24 cellular contexts compared by ENCODE assay signal in the genomic region with DNA sequence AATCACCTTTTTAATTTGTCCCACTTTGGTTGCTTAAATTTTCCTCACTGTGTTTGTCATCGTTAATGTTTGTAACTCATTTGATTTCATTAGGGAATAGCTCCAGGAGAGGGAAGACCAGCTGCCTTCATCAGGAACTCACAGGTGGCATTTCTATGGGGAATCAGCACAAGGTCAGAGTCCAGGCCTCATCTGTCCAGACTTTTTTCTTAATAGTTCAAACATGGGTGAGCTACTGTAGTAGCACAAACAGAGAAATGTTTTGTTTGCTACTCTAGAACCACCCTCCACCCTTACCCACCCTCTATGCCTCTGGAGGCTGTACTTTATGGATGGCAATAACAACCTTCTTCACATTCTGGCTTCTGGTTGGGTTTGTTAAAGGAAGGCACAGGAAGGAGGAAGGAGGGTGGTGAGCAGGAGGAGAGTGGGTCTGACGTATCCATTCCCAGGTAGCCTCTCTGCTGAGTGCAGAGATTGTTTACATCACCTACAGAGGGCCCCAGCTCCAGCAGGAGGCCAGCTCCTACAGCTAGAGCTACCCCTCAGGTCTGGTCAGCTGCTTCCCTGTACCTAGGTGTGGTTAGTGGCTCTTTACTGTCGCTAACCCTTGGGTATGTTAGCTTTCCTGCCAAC. TPM values are rescaled to one million over a fixed set of nuclear protein-coding genes. Genes with fewer than 3 reads are reported as not detected.
"Had no signal": no experiment of that assay in that cellular context is flagged by ENCODE, and none has a peak within 500 bp of the region (broad histone marks: within the 10 kb centered on the region; RNA-seq: fewer than 3 reads in every experiment).

No MANE protein-coding gene starts in this region.

- FAIRE-seq: frontal cortex, kidney had no signal

- H3K9me3 Mint-ChIP-seq: activated B cell treated with CpG ODN at 0.5 μM for 24 hours had no signal

- H3K36me3 ChIP-seq: heart right ventricle, ovary, thoracic aorta, vagina had no signal

- H3K9me3 ChIP-seq: ovary, thoracic aorta, vagina had no signal

- H3K4me1 ChIP-seq: vagina had no signal

- H3K27ac Mint-ChIP-seq: activated B cell treated with CpG ODN at 0.5 μM for 24 hours; activated naive CD4-positive, alpha-beta T cell treated with anti-CD3 and anti-CD28 coated beads for 36 hours; activated T-helper 17 cell treated with anti-CD3 and anti-CD28 coated beads, Interleukin-2, amount 50 U/mL, for 72 hours; T-helper 1 cell treated with Interleukin-12 subunit alpha and Interleukin-12 subunit beta and Interleukin-4 antibody, amounts not matched to agents 30 μg/mL and 1 μg/mL, for 36 hours had no signal

- ATAC-seq: activated T-helper 17 cell treated with anti-CD3 and anti-CD28 coated beads, Interleukin-2, amount 50 U/mL, for 72 hours; heart right ventricle; stimulated activated naive CD8-positive, alpha-beta T cell treated with anti-CD3 and anti-CD28 coated beads, Interleukin-15, amount 100 ng/mL, for 72 hours had no signal

- H3K27me3 ChIP-seq: ovary, vagina had no signal

- H3K4me3 Mint-ChIP-seq: activated B cell treated with CpG ODN at 0.5 μM for 24 hours; activated naive CD4-positive, alpha-beta T cell treated with anti-CD3 and anti-CD28 coated beads for 36 hours; activated T-helper 17 cell treated with anti-CD3 and anti-CD28 coated beads, Interleukin-2, amount 50 U/mL, for 72 hours; stimulated activated naive CD8-positive, alpha-beta T cell treated with anti-CD3 and anti-CD28 coated beads, Interleukin-15, amount 100 ng/mL, for 72 hours; T-helper 1 cell treated with Interleukin-12 subunit alpha and Interleukin-12 subunit beta and Interleukin-4 antibody, amounts not matched to agents 30 μg/mL and 1 μg/mL, for 36 hours had no signal

- DNase-seq: activated B cell treated with CpG ODN at 0.5 μM for 24 hours; activated CD4-positive, alpha-beta T cell treated with anti-CD3 and anti-CD28 coated beads, Interleukin-2, amount 50 U/mL, for 1 hour; activated naive CD4-positive, alpha-beta T cell treated with anti-CD3 and anti-CD28 coated beads for 36 hours; activated T-cell treated with anti-CD3 and anti-CD28 coated beads for 4 hours; caudate nucleus; cortex of kidney; effector CD8-positive, alpha-beta T cell; heart right ventricle; kidney; mammary epithelial cell; ovary; stimulated activated CD4-positive, alpha-beta T cell treated with anti-CD3 and anti-CD28 coated beads, Interleukin-15, amount 100 ng/mL, for 24 hours; stimulated activated CD4-positive, alpha-beta T cell treated with anti-CD3 and anti-CD28 coated beads, Interleukin-4, amount 100 ng/mL, for 4 hours; stimulated activated naive CD8-positive, alpha-beta T cell treated with anti-CD3 and anti-CD28 coated beads, Interleukin-15, amount 100 ng/mL, for 72 hours had no signal

- H3K27ac ChIP-seq: heart right ventricle, ovary, thoracic aorta, vagina had no signal

- H3K4me1 Mint-ChIP-seq: activated B cell treated with CpG ODN at 0.5 μM for 24 hours; activated T-helper 17 cell treated with anti-CD3 and anti-CD28 coated beads, Interleukin-2, amount 50 U/mL, for 72 hours; stimulated activated naive CD8-positive, alpha-beta T cell treated with anti-CD3 and anti-CD28 coated beads, Interleukin-15, amount 100 ng/mL, for 72 hours had no signal

- H3K4me3 ChIP-seq: heart right ventricle, ovary, thoracic aorta, vagina had no signal

RNA-seq across cellular contexts. Expression of gene TEDDM1, which starts 8.1 kb away (rescaled TPM):
- total RNA-seq: activated B cell treated with CpG ODN at 0.5 μM for 24 hours; activated CD8-positive, alpha-beta memory T cell treated with anti-CD3 and anti-CD28 coated beads for 36 hours; activated naive CD4-positive, alpha-beta T cell treated with anti-CD3 and anti-CD28 coated beads for 36 hours; activated T-helper 17 cell treated with anti-CD3 and anti-CD28 coated beads, Interleukin-2, amount 50 U/mL, for 72 hours; fibroblast of lung; frontal cortex; heart right ventricle; kidney; mammary epithelial cell; mucosa of gallbladder; ovary; renal cortical epithelial cell; thoracic aorta; vagina had no signal
- polyA plus RNA-seq: fibroblast of lung, heart right ventricle, mammary epithelial cell, neural cell had no signal

RNA-seq across cellular contexts. Expression of gene RGSL1, which starts 41.4 kb away (rescaled TPM):
- total RNA-seq: activated B cell treated with CpG ODN at 0.5 μM for 24 hours; activated CD8-positive, alpha-beta memory T cell treated with anti-CD3 and anti-CD28 coated beads for 36 hours; activated naive CD4-positive, alpha-beta T cell treated with anti-CD3 and anti-CD28 coated beads for 36 hours; activated T-helper 17 cell treated with anti-CD3 and anti-CD28 coated beads, Interleukin-2, amount 50 U/mL, for 72 hours; fibroblast of lung; heart right ventricle; kidney; mammary epithelial cell; mucosa of gallbladder; ovary; thoracic aorta; vagina had no signal
- polyA plus RNA-seq: fibroblast of lung, heart right ventricle, mammary epithelial cell, neural cell, ovary had no signal
